23 cellular contexts compared by ENCODE assay signal in the genomic region with DNA sequence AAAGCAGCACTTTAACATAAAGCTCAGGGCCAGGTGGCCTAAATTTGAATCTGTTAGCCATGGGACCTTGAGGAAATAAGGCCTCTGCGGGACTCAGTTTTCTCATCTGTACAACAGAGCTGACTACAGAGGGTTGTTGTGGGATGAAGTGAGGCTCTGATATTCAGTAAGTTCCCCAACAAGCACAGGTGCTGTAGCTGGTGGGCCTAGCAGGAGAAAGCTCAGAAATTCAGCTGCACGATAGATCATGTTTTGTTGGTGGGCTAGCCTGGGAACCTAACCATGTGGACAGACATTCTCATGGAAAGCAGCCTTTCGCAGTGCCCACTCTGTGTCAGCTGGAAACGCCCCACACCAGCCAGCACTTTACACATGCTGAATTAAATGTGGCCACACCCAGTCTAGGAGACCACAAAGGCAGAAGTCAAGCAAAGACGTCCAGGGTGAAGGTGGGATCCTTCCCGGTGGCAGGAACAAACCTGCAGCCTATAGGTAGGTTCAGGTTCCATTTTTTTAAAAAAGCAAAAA. TPM values are rescaled to one million over a fixed set of nuclear protein-coding genes. Genes with fewer than 3 reads are reported as not detected.
DNase-seq lines count a peak whose midpoint lies in the region; ATAC-seq and TF ChIP-seq lines count a peak whose summit lies in the region.
"Had no signal": no experiment of that assay in that cellular context is flagged by ENCODE, and none has a peak within 500 bp of the region (broad histone marks: within the 10 kb centered on the region; RNA-seq: fewer than 3 reads in every experiment).

No MANE protein-coding gene starts in this region.

- intact Hi-C loops in left lung (cut with DNase I), result no loop called here

- H3K4me3 ChIP-seq in DND-41 (ENCODE audit: low read depth in 1 of 2, low read length in 2 of 2) (no peak overlapping the region), left lung (no peak overlapping the region), thymus (ENCODE audit: low read length) (peak overlapping the region; percentile 37)
- H3K4me3 ChIP-seq: body of pancreas, HAP-1, heart right ventricle, testis had no signal

- TF ChIP-seq CTCF in DND-41 (IDR thresholded peaks at IDR 0.05; ENCODE audit: borderline replicate concordance, extremely low read depth, low read length, poor library complexity, severe bottlenecking) (no peak), left lung (IDR thresholded peaks at IDR 0.05) (no peak)

- no peaks in the 10 kb centered on the region for H3K27me3 ChIP-seq in DND-41 (ENCODE audit: insufficient read depth, low read length, poor library complexity)
- no peaks in the 10 kb centered on the region for H3K27me3 ChIP-seq in left lung
- H3K27me3 ChIP-seq in thymus (ENCODE audit: control insufficient read depth, insufficient read depth), result no peaks in the 10 kb centered on the region
- H3K27me3 ChIP-seq: body of pancreas, heart right ventricle, testis had no signal

- no peaks in the 10 kb centered on the region for H4K20me1 ChIP-seq in DND-41 (ENCODE audit: insufficient read depth, low read length)

- ATAC-seq in DND-41 (ENCODE audit: insufficient read depth, low read depth), result no peak
- ATAC-seq in left lung, result peak; percentile 8
- ATAC-seq: activated CD8-positive, alpha-beta T cell treated with anti-CD3 and anti-CD28 coated beads, Interleukin-2, amount 10 ng/mL, durations not matched to agents 7 days and 5 days; activated T-helper 17 cell treated with anti-CD3 and anti-CD28 coated beads, Interleukin-2, amount 50 U/mL, for 72 hours; body of pancreas; heart right ventricle; right cardiac atrium had no signal

- H3K9me3 ChIP-seq in DND-41 (ENCODE audit: insufficient read depth, low read length, severe bottlenecking), result no peaks in the 10 kb centered on the region
- H3K9me3 ChIP-seq in left lung, result no peaks in the 10 kb centered on the region
- no peaks in the 10 kb centered on the region for H3K9me3 ChIP-seq in thymus (ENCODE audit: control insufficient read depth)
- H3K9me3 ChIP-seq: body of pancreas, HAP-1, heart right ventricle, testis had no signal

- H3K4me2 ChIP-seq in DND-41 (ENCODE audit: insufficient read depth, low read length), result no peak overlapping the region

- H3K4me1 ChIP-seq in DND-41 (ENCODE audit: insufficient read depth, low read length) (peaks cover 32% of the 10 kb centered on the region), left lung (peaks cover 25% of the 10 kb centered on the region in 2 donors), thymus (ENCODE audit: control insufficient read depth, insufficient read depth, low read length) (peaks cover 46% of the 10 kb centered on the region)
- H3K4me1 ChIP-seq: HAP-1 had no signal

- no peak overlapping the region for H3K9ac ChIP-seq in DND-41 (ENCODE audit: low read depth, low read length)

- no peak overlapping the region; the same call in 1 of the 2 replicates for H3K27ac ChIP-seq in DND-41 (ENCODE audit: low read length)
- peak overlapping the region; percentile 26 to 50 for H3K27ac ChIP-seq in left lung
- peak overlapping the region; percentile 89 for H3K27ac ChIP-seq in thymus (ENCODE audit: low read depth)
- H3K27ac ChIP-seq: body of pancreas, heart right ventricle, testis had no signal

- peaks cover 2% of the 10 kb centered on the region; the same call in 1 of the 2 replicates for H3K79me2 ChIP-seq in DND-41 (ENCODE audit: insufficient read depth, low read length)

- H3K36me3 ChIP-seq in DND-41 (ENCODE audit: insufficient read depth, low read length) (no peaks in the 10 kb centered on the region), left lung (no peaks in the 10 kb centered on the region), thymus (ENCODE audit: control insufficient read depth, insufficient read depth) (peaks cover 15% of the 10 kb centered on the region)
- H3K36me3 ChIP-seq: HAP-1 had no signal

- DNase-seq in DND-41 (peak; percentile 20), RPMI7951 (ENCODE audit: low read depth) (peak; percentile 63), left lung (no peak), RPMI8226 (no peak), AML-193 (lab: John Stamatoyannopoulos, UW) (no peak), NCI-H446 (lab: John Stamatoyannopoulos, UW) (no peak)
- DNase-seq: ACHN; activated CD8-positive, alpha-beta T cell treated with anti-CD3 and anti-CD28 coated beads, Interleukin-2, amount 10 ng/mL, durations not matched to agents 7 days and 5 days; activated naive CD4-positive, alpha-beta T cell treated with anti-CD3 and anti-CD28 coated beads, Interleukin-2, amount 50 U/mL, for 16 hours; body of pancreas; cerebellar nuclear complex; heart right ventricle; Karpas-422; NCI-H1436 treated with DMSO at 0.1 percent for 48 hours; NCI-H2107; NCI-H446 treated with DMSO at 0.1 percent for 48 hours; right cardiac atrium; SHP77; stimulated activated CD8-positive, alpha-beta memory T cell treated with anti-CD3 and anti-CD28 coated beads, Interleukin-4, amount 100 ng/mL, for 48 hours; testis had no signal

- H2AFZ ChIP-seq in DND-41 (ENCODE audit: low read depth, low read length), result no peak overlapping the region

- WGBS in thymus, result 31% methylated on average over 6 of the region's 6 CpGs

RNA-seq across cellular contexts. Expression of gene PITPNM2, which starts 16.1 kb away (rescaled TPM):
- total RNA-seq in RPMI7951 (2014; rRNA removed; shearing (Covaris generic)), result 2.6 and 2.8 TPM in 2 replicates
- 10 to 100 TPM; 22.8 to 30.8 TPM for total RNA-seq in left lung
- 56.8 TPM for polyA plus RNA-seq in thymus

Comparison
In these comparisons a context has a peak if more than half of its experiments do, and no peak if none do; other contexts are left out.
1. DNase-seq: peak in DND-41 (single experiment) and RPMI7951 (single experiment); none in left lung (0 of 2), RPMI8226 (single experiment), AML-193 (0 of 2) and NCI-H446 (0 of 2).